In the genomic region with DNA sequence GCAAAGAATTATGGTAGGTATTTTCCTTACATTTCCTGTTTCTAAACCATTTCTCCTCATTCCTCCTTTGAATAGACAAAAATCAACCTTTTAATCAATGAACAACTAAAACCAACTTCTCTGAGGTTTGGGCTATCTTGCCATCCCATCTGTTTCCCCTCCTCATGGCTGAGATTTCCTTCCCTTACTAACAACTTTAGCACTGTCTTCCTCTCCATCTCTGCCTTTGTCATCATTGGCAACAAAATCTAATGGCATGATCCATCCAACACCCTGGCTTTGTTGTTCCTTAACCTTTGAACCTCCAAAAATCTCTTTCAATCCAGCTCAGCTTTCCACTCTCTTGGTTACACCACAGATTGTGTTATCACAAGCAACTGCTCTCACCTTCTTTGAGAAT, we compare ENCODE assay signal across 27 cellular contexts.
"Had no signal": no experiment of that assay in that cellular context is flagged by ENCODE, and none has a peak within 500 bp of the region (broad histone marks: within the 10 kb centered on the region; RNA-seq: fewer than 3 reads in every experiment).

No MANE protein-coding gene starts in this region.

- H3K9me3 ChIP-seq: lower lobe of right lung, neutrophil, psoas muscle, right lobe of liver, uterus had no signal

- H3K36me3 ChIP-seq: lower lobe of right lung, neural progenitor cell, neutrophil, right atrium auricular region, right lobe of liver, tibial nerve, uterus had no signal

- H3K9ac ChIP-seq: neural progenitor cell, parathyroid adenoma had no signal

- ATAC-seq: left cardiac atrium; left lobe of liver; lower lobe of right lung; natural killer cell; right lobe of liver; stimulated activated memory B cell treated with anti-CD40 and anti-IgM and Interleukin-4, amounts not matched to agents 10 μg/mL and 1 μg/mL and 100 μg/mL, for 72 hours; stimulated activated naive CD8-positive, alpha-beta T cell treated with anti-CD3 and anti-CD28 coated beads, Interleukin-15, amount 100 ng/mL, for 72 hours had no signal

- H3K27ac ChIP-seq: lower lobe of right lung, neural progenitor cell, neutrophil, parathyroid adenoma, psoas muscle, right atrium auricular region, right lobe of liver, tibial nerve, uterus had no signal

- H3K4me2 ChIP-seq: neural progenitor cell, smooth muscle cell had no signal

- DNase-seq: kidney glomerular epithelial cell; left cardiac atrium; lower lobe of right lung; mammary epithelial cell; mesendoderm; naive B cell; natural killer cell; nephron progenitor cell; occipital lobe; psoas muscle; right lobe of liver; stimulated activated CD4-positive, alpha-beta T cell treated with anti-CD3 and anti-CD28 coated beads, Interleukin-1b, Interleukin-23, amount 100 ng/mL, for 48 hours; stimulated activated CD4-positive, alpha-beta T cell treated with anti-CD3 and anti-CD28 coated beads, Interleukin-2, amount 100 ng/mL, for 48 hours; stimulated activated CD4-positive, alpha-beta T cell treated with anti-CD3 and anti-CD28 coated beads, Interleukin-4, amount 100 ng/mL, for 4 hours; stimulated activated CD8-positive, alpha-beta memory T cell treated with anti-CD3 and anti-CD28 coated beads, Interleukin-4, amount 100 ng/mL, for 48 hours; stimulated activated naive CD4-positive, alpha-beta T cell treated with Interleukin-2 at 50 U/mL for 16 hours; stimulated activated naive CD8-positive, alpha-beta T cell treated with anti-CD3 and anti-CD28 coated beads, Interleukin-15, amount 100 ng/mL, for 72 hours; substantia nigra; uterus had no signal

- H3K4me3 ChIP-seq: lower lobe of right lung, neural progenitor cell, psoas muscle, right atrium auricular region, right lobe of liver, smooth muscle cell, tibial nerve, uterus had no signal

- H3K4me1 ChIP-seq: lower lobe of right lung, neural progenitor cell, parathyroid adenoma, psoas muscle, right atrium auricular region, right lobe of liver, tibial nerve, uterus had no signal

- H3K27me3 ChIP-seq: neural progenitor cell, right atrium auricular region, right lobe of liver, tibial nerve, uterus had no signal
